1 cellular context compared by ENCODE assay signal in genomic region chr12:75964150-75964549, GRCh38.
TF ChIP-seq lines count a peak whose summit lies in the region.

No MANE protein-coding gene starts in this region.

TF ChIP-seq in GM23338, 12 proteins besides CTCF, POLR2A, EP300 and RAD21 (continued from another document):
- no peak for TF ChIP-seq NANOG (IDR thresholded peaks at IDR 0.05; ENCODE audit: borderline replicate concordance)
- TF ChIP-seq EZH2 (IDR thresholded peaks at IDR 0.05; ENCODE audit: low read depth, unreplicated experiment) = no peak
- no peak for TF ChIP-seq ZNF114 (CRISPR knock-in tag; IDR thresholded peaks at IDR 0.05)
- TF ChIP-seq STAT1 (IDR thresholded peaks at IDR 0.05; ENCODE audit: unreplicated experiment) = no peak
- no peak for TF ChIP-seq REST (IDR thresholded peaks at IDR 0.05; ENCODE audit: unreplicated experiment)
- no peak for TF ChIP-seq JUNB (IDR thresholded peaks at IDR 0.05; ENCODE audit: unreplicated experiment)
- no peak for TF ChIP-seq CREB1 (CRISPR knock-in tag; IDR thresholded peaks at IDR 0.05; ENCODE audit: low read depth)
